8 cellular contexts compared by ENCODE assay signal in the genomic region with DNA sequence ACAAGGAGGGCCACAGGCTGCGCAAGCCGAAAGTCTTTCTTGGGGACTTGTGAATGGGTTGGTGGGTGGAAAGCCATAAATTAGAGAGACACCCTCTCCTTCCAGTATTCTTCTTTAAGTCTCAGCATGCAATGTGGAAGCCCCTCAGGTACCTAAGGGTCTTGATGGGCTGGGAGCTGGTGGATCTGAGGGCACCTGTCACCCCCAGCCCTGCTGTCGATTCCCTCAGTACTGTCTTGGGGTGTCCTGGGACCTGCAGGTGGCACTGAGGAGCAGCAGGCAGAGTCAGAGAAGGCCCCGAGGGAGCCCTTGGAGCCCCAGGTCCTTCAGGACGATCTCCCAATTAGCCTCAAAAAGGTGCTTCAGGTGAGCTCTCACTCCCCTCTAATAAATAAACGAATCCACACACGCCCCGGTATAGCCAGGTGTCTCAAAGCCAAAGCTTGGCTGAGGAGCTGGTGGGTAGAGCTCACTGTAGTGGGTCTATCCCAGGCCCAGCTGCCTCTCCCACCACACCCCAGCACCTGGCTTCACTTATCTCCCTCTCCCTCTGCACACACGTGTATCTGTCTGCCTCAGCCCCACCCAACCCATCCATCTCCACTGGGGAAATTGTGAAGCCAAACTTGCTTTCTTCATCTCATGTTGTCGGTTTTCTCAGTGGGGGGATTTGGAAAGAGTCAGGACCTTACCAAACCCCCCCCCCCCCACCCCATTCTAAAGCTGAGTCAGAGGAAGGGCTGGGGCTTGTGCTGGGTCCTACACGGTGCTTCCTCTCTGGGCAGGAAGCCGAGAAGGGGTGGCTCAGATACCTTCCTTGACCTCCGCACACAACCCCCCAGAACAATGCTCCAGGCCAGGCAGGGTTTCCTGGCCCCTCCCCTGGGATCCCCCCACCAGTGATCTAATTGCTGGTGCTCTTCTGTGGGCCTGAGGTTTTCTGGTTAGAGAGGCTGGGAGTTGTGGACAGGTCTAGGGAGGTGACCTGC. TPM values are rescaled to one million over a fixed set of nuclear protein-coding genes. Genes with fewer than 3 reads are reported as not detected.
A peak's percentile ranks its signal among the peaks of the same experiment; 100 is the strongest.
DNase-seq lines count a peak whose midpoint lies in the region; ATAC-seq and TF ChIP-seq lines count a peak whose summit lies in the region.

No MANE protein-coding gene starts in this region.

- peak overlapping the region; percentile 87 for H3K4me3 Mint-ChIP-seq in CD4-positive, alpha-beta T cell
- peak overlapping the region; percentile 69 to 93 (median 88) for H3K4me3 Mint-ChIP-seq in IgD-negative memory B cell

- CTCF ChIA-PET in CD4-positive, alpha-beta T cell (lab: Charles Lee), result interaction anchor here (0.6 to 3.6 kb wide), 9 partner anchors 9 to 585 kb away, joined by 3 to 29 read pairs (median 4); a partner anchor contains a TSS

- no peaks in the 10 kb centered on the region for H3K36me3 Mint-ChIP-seq in CD4-positive, alpha-beta T cell (ENCODE audit: low read depth)
- no peaks in the 10 kb centered on the region for H3K36me3 Mint-ChIP-seq in IgD-negative memory B cell

- H3K9me3 Mint-ChIP-seq in CD4-positive, alpha-beta T cell, result no peaks in the 10 kb centered on the region
- peaks cover 0 to 1% (median 0%) of the 10 kb centered on the region in 3 donors for H3K9me3 Mint-ChIP-seq in IgD-negative memory B cell

- TF ChIP-seq CTCF in CD4-positive, alpha-beta T cell (IDR thresholded peaks at IDR 0.05), result peak; percentile 23
- TF ChIP-seq CTCF in WERI-Rb-1 (IDR thresholded peaks at IDR 0.05; ENCODE audit: low read depth, low read length) (peak; percentile 73), esophagus squamous epithelium (IDR thresholded peaks at IDR 0.05) (peak in 4 of 6 experiments; percentile 13 to 48 (median 24)), osteoblast (IDR thresholded peaks at IDR 0.05; ENCODE audit: extremely low read depth, low read depth, low read length) (peak; percentile 24)

- intact Hi-C loops in CD4-positive, alpha-beta T cell (cut with DNase I, micrococcal nuclease), result no loop called here
- intact Hi-C loops in esophagus squamous epithelium (cut with DNase I), result no loop called here

- peak in 2 of 10 experiments; percentile 16 for DNase-seq in CD4-positive, alpha-beta T cell
- peak; percentile 67 for DNase-seq in WERI-Rb-1
- DNase-seq in esophagus squamous epithelium (lab: John Stamatoyannopoulos, UW), result no peak
- no peak for DNase-seq in osteoblast (ENCODE audit: insufficient read length, low spot score, missing footprints)
- no peak for DNase-seq in effector CD8-positive, alpha-beta T cell (lab: John Stamatoyannopoulos, UW)
- no peak for DNase-seq in islet precursor cell

- H3K79me2 ChIP-seq in osteoblast (ENCODE audit: insufficient read depth, low read length), result peaks cover 16% of the 10 kb centered on the region

- H3K4me3 ChIP-seq in WERI-Rb-1 (ENCODE audit: low read depth, low read length), result no peak overlapping the region
- peak overlapping the region; percentile 65 to 93 (median 88) for H3K4me3 ChIP-seq in esophagus squamous epithelium
- peak overlapping the region; percentile 85 for H3K4me3 ChIP-seq in osteoblast (ENCODE audit: insufficient read depth, low read length)

- peak overlapping the region; percentile 98 for H3K4me2 ChIP-seq in osteoblast (ENCODE audit: insufficient read depth, low read length)

- peak overlapping the region; percentile 53 for H3K27ac Mint-ChIP-seq in CD4-positive, alpha-beta T cell
- H3K27ac Mint-ChIP-seq in IgD-negative memory B cell, result peak overlapping the region in 2 of 3 donors; percentile 31 to 64

- H3K27me3 ChIP-seq in CD4-positive, alpha-beta T cell (ENCODE audit: control insufficient read depth, insufficient read depth, low read length), result no peaks in the 10 kb centered on the region
- H3K27me3 ChIP-seq in WERI-Rb-1 (ENCODE audit: insufficient read depth, low read depth, severe bottlenecking) (no peaks in the 10 kb centered on the region), esophagus squamous epithelium (no peaks in the 10 kb centered on the region), osteoblast (ENCODE audit: insufficient read depth, low read length) (no peaks in the 10 kb centered on the region)

- no peaks in the 10 kb centered on the region for H3K9me3 ChIP-seq in CD4-positive, alpha-beta T cell (ENCODE audit: control insufficient read depth, low read length)
- H3K9me3 ChIP-seq in WERI-Rb-1 (ENCODE audit: severe bottlenecking) (no peaks in the 10 kb centered on the region), esophagus squamous epithelium (no peaks in the 10 kb centered on the region), osteoblast (ENCODE audit: low read depth, low read length) (no peaks in the 10 kb centered on the region)

- no peak overlapping the region for H2AFZ ChIP-seq in osteoblast (ENCODE audit: low read length)

- WGBS in esophagus squamous epithelium, 2 donors, result 26 to 34% methylated on average over 7 to 9 of the region's 13 CpGs

- no peak for TF ChIP-seq POLR2A in esophagus squamous epithelium (IDR thresholded peaks at IDR 0.05)

- POLR2A ChIA-PET in CD4-positive, alpha-beta T cell (lab: Charles Lee), result interaction anchor here (0.5 to 2.4 kb wide), 4 partner anchors 9 to 162 kb away, joined by 3 to 10 read pairs (median 6); a partner anchor contains a TSS

- H3K4me1 ChIP-seq in esophagus squamous epithelium (peaks cover 26 to 64% (median 32%) of the 10 kb centered on the region in 3 donors), osteoblast (ENCODE audit: insufficient read depth, low read length) (peaks cover 21% of the 10 kb centered on the region)

- no peaks in the 10 kb centered on the region for H3K27me3 Mint-ChIP-seq in CD4-positive, alpha-beta T cell
- H3K27me3 Mint-ChIP-seq in IgD-negative memory B cell, result no peaks in the 10 kb centered on the region

- ATAC-seq in CD4-positive, alpha-beta T cell (ENCODE audit: poor library complexity), result peak; percentile 25
- no peak for ATAC-seq in GM21723 (IDR thresholded peaks at IDR 0.05; ENCODE audit: unreplicated experiment)

- peaks cover 26% of the 10 kb centered on the region for H3K4me1 Mint-ChIP-seq in CD4-positive, alpha-beta T cell (ENCODE audit: low read depth)
- H3K4me1 Mint-ChIP-seq in IgD-negative memory B cell, result peaks cover 0 to 13% (median 9%) of the 10 kb centered on the region in 3 donors

- no peak overlapping the region for H3K27ac ChIP-seq in CD4-positive, alpha-beta T cell (ENCODE audit: low read depth, low read length)
- H3K27ac ChIP-seq in WERI-Rb-1, result no peak overlapping the region
- peak overlapping the region; percentile 94 to 98 (median 98) for H3K27ac ChIP-seq in esophagus squamous epithelium
- no peak overlapping the region for H3K27ac ChIP-seq in osteoblast (ENCODE audit: low read depth, low read length)

- H4K20me1 ChIP-seq in osteoblast (ENCODE audit: insufficient read depth, low read length), result peaks cover 5% of the 10 kb centered on the region

- H3K36me3 ChIP-seq in WERI-Rb-1 (peaks cover 44% of the 10 kb centered on the region), esophagus squamous epithelium (peaks cover 19 to 50% (median 37%) of the 10 kb centered on the region in 3 donors), osteoblast (ENCODE audit: insufficient read depth, low read length) (peaks cover 24% of the 10 kb centered on the region)

RNA-seq across cellular contexts. Expression of a gene that starts 1.6 kb away (rescaled TPM):
- 10 to 100 TPM; 17.2 to 20.1 TPM for total RNA-seq in CD4-positive, alpha-beta T cell
- polyA plus RNA-seq in IgD-negative memory B cell, result 8.0 TPM
- 100 to 1,000 TPM; 135 to 194 (median 183) TPM for total RNA-seq in esophagus squamous epithelium
- total RNA-seq in osteoblast, result 89.0 and 101 TPM in 2 replicates

RNA-seq across cellular contexts. Expression of a gene that starts 10.8 kb away (rescaled TPM):
- 1 to 10 TPM; 2.4 to 3.3 TPM for total RNA-seq in CD4-positive, alpha-beta T cell
- 8.5 TPM for polyA plus RNA-seq in IgD-negative memory B cell
- total RNA-seq in esophagus squamous epithelium (10 to 100 TPM in 3 of 4 donors, 1 to 10 TPM in 1; 8.1 to 22.9 (median 12.2) TPM), osteoblast (3.5 and 3.6 TPM in 2 replicates)

RNA-seq across cellular contexts. Expression of a gene that starts 19.1 kb away (rescaled TPM):
- total RNA-seq in CD4-positive, alpha-beta T cell, result under 1 TPM; 0.33 to 0.39 TPM
- polyA plus RNA-seq in IgD-negative memory B cell, result not detected
- total RNA-seq in esophagus squamous epithelium (under 1 TPM in 1 of 4 donors, not detected in 3; 0.19 TPM), osteoblast (not detected in 2 replicates)

RNA-seq across cellular contexts. Expression of a gene that starts 19.1 kb away (rescaled TPM):
- 1 to 10 TPM; 1.4 to 2.2 TPM for total RNA-seq in CD4-positive, alpha-beta T cell
- not detected for polyA plus RNA-seq in IgD-negative memory B cell
- total RNA-seq in esophagus squamous epithelium (1 to 10 TPM in 1 of 4 donors, under 1 TPM in 3; 0.11 to 8.2 (median 0.18) TPM), osteoblast (not detected in 2 replicates)

RNA-seq across cellular contexts. Expression of a gene that starts 25.9 kb away (rescaled TPM):
- total RNA-seq in CD4-positive, alpha-beta T cell, result under 1 TPM; 0.22 to 0.47 TPM
- 1.3 TPM for polyA plus RNA-seq in IgD-negative memory B cell
- 10 to 100 TPM; 20.0 to 25.8 (median 21.1) TPM for total RNA-seq in esophagus squamous epithelium
- 1.4 and 2.1 TPM in 2 replicates for total RNA-seq in osteoblast

Comparison
In these comparisons a context has a peak if more than half of its experiments do, and no peak if none do; other contexts are left out.
1. H3K27ac ChIP-seq: peak in esophagus squamous epithelium (4 of 4); none in CD4-positive, alpha-beta T cell (single experiment), WERI-Rb-1 (single experiment) and osteoblast (single experiment).
2. CTCF ChIP-seq: peak in every context shown above with its lines; median percentile 73 in WERI-Rb-1; 24 in esophagus squamous epithelium; 24 in osteoblast; 23 in CD4-positive, alpha-beta T cell.